9 cellular contexts compared by ENCODE assay signal in genomic region chr11:116786966-116787365, GRCh38. TPM values are rescaled to one million over a fixed set of nuclear protein-coding genes. Genes with fewer than 3 reads are reported as not detected.
DNase-seq lines count a peak whose midpoint lies in the region; ATAC-seq lines count a peak whose summit lies in the region.
"Had no signal": no experiment of that assay in that cellular context is flagged by ENCODE, and none has a peak within 500 bp of the region (broad histone marks: within the 10 kb centered on the region; RNA-seq: fewer than 3 reads in every experiment).

No MANE protein-coding gene starts in this region.

- peak overlapping the region; percentile 61 for H3K9ac ChIP-seq in HUES64 (ENCODE audit: low read depth, low read length)

- H3K9me3 ChIP-seq in HUES64 (ENCODE audit: insufficient read depth, low read depth, low read length), result no peaks in the 10 kb centered on the region

- H2AFZ ChIP-seq in ACC112 (ENCODE audit: low read length, unreplicated experiment), result no peak overlapping the region

- peaks cover 21% of the 10 kb centered on the region for H3K79me2 ChIP-seq in ACC112 (ENCODE audit: control insufficient read depth, insufficient read depth, low read length, unreplicated experiment)

- H3K27ac ChIP-seq in ACC112 (ENCODE audit: low read depth, low read length), result peak overlapping the region; percentile 74; the same call in 1 of the 2 replicates
- no peak overlapping the region for H3K27ac ChIP-seq in HUES64 (ENCODE audit: low read depth, low read length)

- no peaks in the 10 kb centered on the region for H3K27me3 ChIP-seq in ACC112 (ENCODE audit: insufficient read depth, low read length)
- peaks cover 18% of the 10 kb centered on the region; the same call in 1 of the 2 replicates for H3K27me3 ChIP-seq in HUES64 (ENCODE audit: insufficient read depth, low read length)

- peaks cover 51% of the 10 kb centered on the region for H3K4me1 Mint-ChIP-seq in central memory CD8-positive, alpha-beta T cell

- no peaks in the 10 kb centered on the region for H3K9me3 Mint-ChIP-seq in central memory CD8-positive, alpha-beta T cell

- no peak for DNase-seq in central memory CD8-positive, alpha-beta T cell (ENCODE audit: low spot score in 2 of 2)
- peak; percentile 79 for DNase-seq in myocyte (ENCODE audit: low read depth)
- DNase-seq: NCI-H446 had no signal

- H3K27me3 Mint-ChIP-seq in central memory CD8-positive, alpha-beta T cell, result no peaks in the 10 kb centered on the region

- peak overlapping the region; percentile 78 for H3K4me3 Mint-ChIP-seq in central memory CD8-positive, alpha-beta T cell

- no peak for ATAC-seq in central memory CD8-positive, alpha-beta T cell (replicated peaks; ENCODE audit: extremely low read depth, poor library complexity, severe bottlenecking)
- ATAC-seq in HG03135 (IDR thresholded peaks at IDR 0.05; ENCODE audit: unreplicated experiment) (no peak), HG03571 (IDR thresholded peaks at IDR 0.05; ENCODE audit: unreplicated experiment) (no peak), HG03108 (IDR thresholded peaks at IDR 0.05; ENCODE audit: unreplicated experiment) (no peak), HG02938 (IDR thresholded peaks at IDR 0.05; ENCODE audit: unreplicated experiment) (no peak)

- H3K4me1 ChIP-seq in ACC112 (ENCODE audit: control insufficient read depth, insufficient read depth, low read length, unreplicated experiment) (peaks cover 25% of the 10 kb centered on the region), HUES64 (ENCODE audit: insufficient read depth, low read length) (0 out of 2 replicates have a peak, but pooled peaks cover 4% of the 10 kb centered on the region)

- WGBS in HUES64, result 74% methylated on average over 5 of the region's 5 CpGs

- peaks cover 37% of the 10 kb centered on the region for H3K36me3 Mint-ChIP-seq in central memory CD8-positive, alpha-beta T cell (ENCODE audit: insufficient read depth)

- peaks cover 39% of the 10 kb centered on the region for H3K36me3 ChIP-seq in ACC112 (ENCODE audit: insufficient read depth, low read length)
- peaks cover 49% of the 10 kb centered on the region for H3K36me3 ChIP-seq in HUES64 (ENCODE audit: insufficient read depth, low read length)

- peak overlapping the region; percentile 98 for H3K4me3 ChIP-seq in ACC112 (ENCODE audit: low read depth, low read length)
- peak overlapping the region; percentile 83 for H3K4me3 ChIP-seq in HUES64 (ENCODE audit: low read length)

- H3K27ac Mint-ChIP-seq in central memory CD8-positive, alpha-beta T cell (ENCODE audit: low read depth), result peak overlapping the region; percentile 73

RNA-seq across cellular contexts. Expression of gene ZPR1, which starts 0.9 kb away (rescaled TPM):
- polyA plus RNA-seq in HUES64 (2013, experiment 1 of 2), result 63.3 TPM
- 51.4 TPM for polyA plus RNA-seq in HUES64 (2013, experiment 2 of 2)
- 68.8 and 83.5 TPM in 2 replicates for total RNA-seq in myocyte
- polyA plus RNA-seq in myocyte (2012), result 44.6 TPM

RNA-seq across cellular contexts. Expression of gene APOA5, which starts 4.7 kb away (rescaled TPM):
- not detected for polyA plus RNA-seq in HUES64 (2013, experiment 1 of 2)
- not detected for polyA plus RNA-seq in HUES64 (2013, experiment 2 of 2)
- total RNA-seq in myocyte, result not detected in 2 replicates
- polyA plus RNA-seq in myocyte (2012), result not detected

RNA-seq across cellular contexts. Expression of gene BUD13, which starts 14.2 kb away (rescaled TPM):
- 23.7 TPM for polyA plus RNA-seq in HUES64 (2013, experiment 1 of 2)
- polyA plus RNA-seq in HUES64 (2013, experiment 2 of 2), result 26.6 TPM
- total RNA-seq in myocyte, result 9.4 and 11.4 TPM in 2 replicates
- 7.5 TPM for polyA plus RNA-seq in myocyte (2012)

RNA-seq across cellular contexts. Expression of gene APOA4, which starts 36.1 kb away (rescaled TPM):
- polyA plus RNA-seq in HUES64 (2013, experiment 1 of 2), result 4.8 TPM
- polyA plus RNA-seq in HUES64 (2013, experiment 2 of 2), result 12.9 TPM
- total RNA-seq in myocyte, result not detected in 2 replicates
- polyA plus RNA-seq in myocyte (2012), result not detected

RNA-seq across cellular contexts. Expression of gene APOC3, which starts 42.7 kb away (rescaled TPM):
- polyA plus RNA-seq in HUES64 (2013, experiment 1 of 2), result 0.90 TPM
- polyA plus RNA-seq in HUES64 (2013, experiment 2 of 2), result 4.0 TPM
- total RNA-seq in myocyte, result not detected in 2 replicates
- not detected for polyA plus RNA-seq in myocyte (2012)
